ENCODE assay signal across 1 cellular context in the genomic region with DNA sequence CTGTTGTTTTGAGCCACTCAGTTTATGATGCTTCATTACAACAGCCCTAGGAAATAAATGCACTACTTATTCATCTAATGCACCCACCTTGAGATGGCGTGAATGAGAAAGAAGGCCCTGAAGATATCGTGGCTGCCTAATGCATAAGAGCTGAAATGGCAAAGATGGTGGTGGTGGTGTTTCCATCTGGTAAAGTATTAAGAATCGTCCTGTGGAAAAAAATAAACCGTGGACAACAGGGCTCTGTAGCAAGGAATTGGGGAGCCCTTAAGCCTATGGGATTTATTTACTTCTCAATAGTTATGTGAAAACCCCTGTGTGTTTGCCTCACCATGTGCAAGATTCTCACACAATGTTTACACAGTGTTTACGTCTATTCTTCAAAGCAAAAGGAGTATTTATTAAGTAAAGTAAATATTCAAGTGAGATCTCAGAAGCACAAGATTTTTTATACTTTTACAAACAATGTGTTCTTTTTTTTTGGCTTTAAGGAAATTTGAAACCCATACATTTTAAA.
TF ChIP-seq lines count a peak whose summit lies in the region.

No MANE protein-coding gene starts in this region.

TF ChIP-seq in GM23338, 12 proteins besides CTCF, POLR2A, EP300 and RAD21 (continued from another document):
- TF ChIP-seq, protein P1, sequence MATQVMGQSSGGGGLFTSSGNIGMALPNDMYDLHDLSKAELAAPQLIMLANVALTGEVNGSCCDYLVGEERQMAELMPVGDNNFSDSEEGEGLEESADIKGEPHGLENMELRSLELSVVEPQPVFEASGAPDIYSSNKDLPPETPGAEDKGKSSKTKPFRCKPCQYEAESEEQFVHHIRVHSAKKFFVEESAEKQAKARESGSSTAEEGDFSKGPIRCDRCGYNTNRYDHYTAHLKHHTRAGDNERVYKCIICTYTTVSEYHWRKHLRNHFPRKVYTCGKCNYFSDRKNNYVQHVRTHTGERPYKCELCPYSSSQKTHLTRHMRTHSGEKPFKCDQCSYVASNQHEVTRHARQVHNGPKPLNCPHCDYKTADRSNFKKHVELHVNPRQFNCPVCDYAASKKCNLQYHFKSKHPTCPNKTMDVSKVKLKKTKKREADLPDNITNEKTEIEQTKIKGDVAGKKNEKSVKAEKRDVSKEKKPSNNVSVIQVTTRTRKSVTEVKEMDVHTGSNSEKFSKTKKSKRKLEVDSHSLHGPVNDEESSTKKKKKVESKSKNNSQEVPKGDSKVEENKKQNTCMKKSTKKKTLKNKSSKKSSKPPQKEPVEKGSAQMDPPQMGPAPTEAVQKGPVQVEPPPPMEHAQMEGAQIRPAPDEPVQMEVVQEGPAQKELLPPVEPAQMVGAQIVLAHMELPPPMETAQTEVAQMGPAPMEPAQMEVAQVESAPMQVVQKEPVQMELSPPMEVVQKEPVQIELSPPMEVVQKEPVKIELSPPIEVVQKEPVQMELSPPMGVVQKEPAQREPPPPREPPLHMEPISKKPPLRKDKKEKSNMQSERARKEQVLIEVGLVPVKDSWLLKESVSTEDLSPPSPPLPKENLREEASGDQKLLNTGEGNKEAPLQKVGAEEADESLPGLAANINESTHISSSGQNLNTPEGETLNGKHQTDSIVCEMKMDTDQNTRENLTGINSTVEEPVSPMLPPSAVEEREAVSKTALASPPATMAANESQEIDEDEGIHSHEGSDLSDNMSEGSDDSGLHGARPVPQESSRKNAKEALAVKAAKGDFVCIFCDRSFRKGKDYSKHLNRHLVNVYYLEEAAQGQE (IDR thresholded peaks at IDR 0.05; ENCODE audit: unreplicated experiment), result no peak
- TF ChIP-seq EZH2phosphoT487 (IDR thresholded peaks at IDR 0.05; ENCODE audit: unreplicated experiment), result no peak
- TF ChIP-seq, protein P2, sequence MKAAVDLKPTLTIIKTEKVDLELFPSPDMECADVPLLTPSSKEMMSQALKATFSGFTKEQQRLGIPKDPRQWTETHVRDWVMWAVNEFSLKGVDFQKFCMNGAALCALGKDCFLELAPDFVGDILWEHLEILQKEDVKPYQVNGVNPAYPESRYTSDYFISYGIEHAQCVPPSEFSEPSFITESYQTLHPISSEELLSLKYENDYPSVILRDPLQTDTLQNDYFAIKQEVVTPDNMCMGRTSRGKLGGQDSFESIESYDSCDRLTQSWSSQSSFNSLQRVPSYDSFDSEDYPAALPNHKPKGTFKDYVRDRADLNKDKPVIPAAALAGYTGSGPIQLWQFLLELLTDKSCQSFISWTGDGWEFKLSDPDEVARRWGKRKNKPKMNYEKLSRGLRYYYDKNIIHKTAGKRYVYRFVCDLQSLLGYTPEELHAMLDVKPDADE (IDR thresholded peaks at IDR 0.05), result no peak
- TF ChIP-seq, protein P3, sequence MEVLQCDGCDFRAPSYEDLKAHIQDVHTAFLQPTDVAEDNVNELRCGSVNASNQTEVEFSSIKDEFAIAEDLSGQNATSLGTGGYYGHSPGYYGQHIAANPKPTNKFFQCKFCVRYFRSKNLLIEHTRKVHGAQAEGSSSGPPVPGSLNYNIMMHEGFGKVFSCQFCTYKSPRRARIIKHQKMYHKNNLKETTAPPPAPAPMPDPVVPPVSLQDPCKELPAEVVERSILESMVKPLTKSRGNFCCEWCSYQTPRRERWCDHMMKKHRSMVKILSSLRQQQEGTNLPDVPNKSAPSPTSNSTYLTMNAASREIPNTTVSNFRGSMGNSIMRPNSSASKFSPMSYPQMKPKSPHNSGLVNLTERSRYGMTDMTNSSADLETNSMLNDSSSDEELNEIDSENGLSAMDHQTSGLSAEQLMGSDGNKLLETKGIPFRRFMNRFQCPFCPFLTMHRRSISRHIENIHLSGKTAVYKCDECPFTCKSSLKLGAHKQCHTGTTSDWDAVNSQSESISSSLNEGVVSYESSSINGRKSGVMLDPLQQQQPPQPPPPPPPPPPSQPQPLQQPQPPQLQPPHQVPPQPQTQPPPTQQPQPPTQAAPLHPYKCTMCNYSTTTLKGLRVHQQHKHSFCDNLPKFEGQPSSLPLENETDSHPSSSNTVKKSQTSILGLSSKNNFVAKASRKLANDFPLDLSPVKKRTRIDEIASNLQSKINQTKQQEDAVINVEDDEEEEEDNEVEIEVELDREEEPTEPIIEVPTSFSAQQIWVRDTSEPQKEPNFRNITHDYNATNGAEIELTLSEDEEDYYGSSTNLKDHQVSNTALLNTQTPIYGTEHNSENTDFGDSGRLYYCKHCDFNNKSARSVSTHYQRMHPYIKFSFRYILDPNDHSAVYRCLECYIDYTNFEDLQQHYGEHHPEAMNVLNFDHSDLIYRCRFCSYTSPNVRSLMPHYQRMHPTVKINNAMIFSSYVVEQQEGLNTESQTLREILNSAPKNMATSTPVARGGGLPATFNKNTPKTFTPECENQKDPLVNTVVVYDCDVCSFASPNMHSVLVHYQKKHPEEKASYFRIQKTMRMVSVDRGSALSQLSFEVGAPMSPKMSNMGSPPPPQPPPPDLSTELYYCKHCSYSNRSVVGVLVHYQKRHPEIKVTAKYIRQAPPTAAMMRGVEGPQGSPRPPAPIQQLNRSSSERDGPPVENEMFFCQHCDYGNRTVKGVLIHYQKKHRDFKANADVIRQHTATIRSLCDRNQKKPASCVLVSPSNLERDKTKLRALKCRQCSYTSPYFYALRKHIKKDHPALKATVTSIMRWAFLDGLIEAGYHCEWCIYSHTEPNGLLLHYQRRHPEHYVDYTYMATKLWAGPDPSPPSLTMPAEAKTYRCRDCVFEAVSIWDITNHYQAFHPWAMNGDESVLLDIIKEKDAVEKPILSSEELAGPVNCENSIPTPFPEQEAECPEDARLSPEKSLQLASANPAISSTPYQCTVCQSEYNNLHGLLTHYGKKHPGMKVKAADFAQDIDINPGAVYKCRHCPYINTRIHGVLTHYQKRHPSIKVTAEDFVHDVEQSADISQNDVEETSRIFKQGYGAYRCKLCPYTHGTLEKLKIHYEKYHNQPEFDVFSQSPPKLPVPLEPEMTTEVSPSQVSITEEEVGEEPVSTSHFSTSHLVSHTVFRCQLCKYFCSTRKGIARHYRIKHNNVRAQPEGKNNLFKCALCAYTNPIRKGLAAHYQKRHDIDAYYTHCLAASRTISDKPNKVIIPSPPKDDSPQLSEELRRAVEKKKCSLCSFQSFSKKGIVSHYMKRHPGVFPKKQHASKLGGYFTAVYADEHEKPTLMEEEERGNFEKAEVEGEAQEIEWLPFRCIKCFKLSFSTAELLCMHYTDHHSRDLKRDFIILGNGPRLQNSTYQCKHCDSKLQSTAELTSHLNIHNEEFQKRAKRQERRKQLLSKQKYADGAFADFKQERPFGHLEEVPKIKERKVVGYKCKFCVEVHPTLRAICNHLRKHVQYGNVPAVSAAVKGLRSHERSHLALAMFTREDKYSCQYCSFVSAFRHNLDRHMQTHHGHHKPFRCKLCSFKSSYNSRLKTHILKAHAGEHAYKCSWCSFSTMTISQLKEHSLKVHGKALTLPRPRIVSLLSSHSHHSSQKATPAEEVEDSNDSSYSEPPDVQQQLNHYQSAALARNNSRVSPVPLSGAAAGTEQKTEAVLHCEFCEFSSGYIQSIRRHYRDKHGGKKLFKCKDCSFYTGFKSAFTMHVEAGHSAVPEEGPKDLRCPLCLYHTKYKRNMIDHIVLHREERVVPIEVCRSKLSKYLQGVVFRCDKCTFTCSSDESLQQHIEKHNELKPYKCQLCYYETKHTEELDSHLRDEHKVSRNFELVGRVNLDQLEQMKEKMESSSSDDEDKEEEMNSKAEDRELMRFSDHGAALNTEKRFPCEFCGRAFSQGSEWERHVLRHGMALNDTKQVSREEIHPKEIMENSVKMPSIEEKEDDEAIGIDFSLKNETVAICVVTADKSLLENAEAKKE (CRISPR knock-in tag; IDR thresholded peaks at IDR 0.05), result no peak
TF ChIP-seq in GM23338: peak in this region for 0.
